8 cellular contexts compared by ENCODE assay signal in genomic region chr15:98651581-98652220, GRCh38. TPM values are rescaled to one million over a fixed set of nuclear protein-coding genes. Genes with fewer than 3 reads are reported as not detected.
A peak's percentile ranks its signal among the peaks of the same experiment; 100 is the strongest.
DNase-seq lines count a peak whose midpoint lies in the region; ATAC-seq and TF ChIP-seq lines count a peak whose summit lies in the region.

No MANE protein-coding gene starts in this region.

- DNase-seq in HCEC 1CT: peak; percentile 39
- no peak for DNase-seq in activated B cell treated with CpG ODN at 0.5 μM for 24 hours
- peak in 1 of 2 donors; percentile 53 for DNase-seq in foreskin keratinocyte
- DNase-seq in DMS79 (lab: John Stamatoyannopoulos, UW): no peak
- no peak for DNase-seq in HuH-7.5 (ENCODE audit: low spot score)
- DNase-seq in stimulated activated CD8-positive, alpha-beta memory T cell treated with anti-CD3 and anti-CD28 coated beads, Interleukin-4, amount 100 ng/mL, for 48 hours: no peak

- intact Hi-C loops in activated B cell treated with CpG ODN at 0.5 μM for 24 hours (cut with micrococcal nuclease): loop anchor here (5.0 kb wide), 1 partner anchor 126 kb away; no protein-coding TSS in a partner anchor

- H3K36me3 ChIP-seq in skeletal muscle tissue (ENCODE audit: control insufficient read depth in 3 of 3, insufficient read depth in 3 of 3, low read length in 3 of 3): no peaks in the 10 kb centered on the region

- H3K27ac ChIP-seq in foreskin keratinocyte (peak overlapping the region; percentile 88), skeletal muscle tissue (ENCODE audit: low read depth, low read length) (peak overlapping the region; percentile 55)

- peaks cover 33% of the 10 kb centered on the region for H3K27me3 Mint-ChIP-seq in activated B cell treated with CpG ODN at 0.5 μM for 24 hours

- peak overlapping the region; percentile 36 to 82 (median 59) for H3K4me3 ChIP-seq in skeletal muscle tissue (ENCODE audit: low read length in 3 of 3)

- H3K4me1 Mint-ChIP-seq in activated B cell treated with CpG ODN at 0.5 μM for 24 hours: peaks cover 25% of the 10 kb centered on the region

- H3K9me3 ChIP-seq in skeletal muscle tissue (ENCODE audit: control insufficient read depth in 3 of 3, low read length in 3 of 3): no peaks in the 10 kb centered on the region

- no peaks in the 10 kb centered on the region for H3K9me3 Mint-ChIP-seq in activated B cell treated with CpG ODN at 0.5 μM for 24 hours

- H3K4me3 Mint-ChIP-seq in activated B cell treated with CpG ODN at 0.5 μM for 24 hours: peak overlapping the region; percentile 85

- H3K27me3 ChIP-seq in foreskin keratinocyte (no peaks in the 10 kb centered on the region), skeletal muscle tissue (ENCODE audit: control insufficient read depth in 3 of 3, insufficient read depth in 3 of 3, low read length in 3 of 3) (peaks cover 2 to 16% (median 6%) of the 10 kb centered on the region in 3 donors)

- POLR2A ChIA-PET in activated B cell treated with CpG ODN at 0.5 μM for 24 hours (lab: Charles Lee): no interaction called here

- peaks cover 3% of the 10 kb centered on the region for H3K36me3 Mint-ChIP-seq in activated B cell treated with CpG ODN at 0.5 μM for 24 hours (ENCODE audit: low read depth)

- peaks cover 32% of the 10 kb centered on the region for H3K4me1 ChIP-seq in foreskin keratinocyte
- H3K4me1 ChIP-seq in skeletal muscle tissue (ENCODE audit: control insufficient read depth in 3 of 3, insufficient read depth in 3 of 3, low read length in 3 of 3): peaks cover 7 to 16% (median 10%) of the 10 kb centered on the region in 3 donors

- CTCF ChIA-PET in activated B cell treated with CpG ODN at 0.5 μM for 24 hours (lab: Charles Lee): interaction anchor here (1.8 kb wide), 1 partner anchor 132 kb away, joined by 6 read pairs; no protein-coding TSS in a partner anchor

- no peak for TF ChIP-seq CTCF in activated B cell treated with CpG ODN at 0.5 μM for 24 hours (IDR thresholded peaks at IDR 0.05)
- TF ChIP-seq CTCF in foreskin keratinocyte (conservative IDR thresholded peaks at IDR 0.05): no peak

- peak overlapping the region; percentile 43 to 81 (median 66) for H3K9ac ChIP-seq in skeletal muscle tissue (ENCODE audit: low read depth in 1 of 3, low read length in 3 of 3)

- ATAC-seq in activated B cell treated with CpG ODN at 0.5 μM for 24 hours (ENCODE audit: low read depth): no peak
- ATAC-seq in foreskin keratinocyte: peak; percentile 1
- ATAC-seq in GM21515 (IDR thresholded peaks at IDR 0.05; ENCODE audit: unreplicated experiment): no peak

- peak overlapping the region; percentile 83 for H3K27ac Mint-ChIP-seq in activated B cell treated with CpG ODN at 0.5 μM for 24 hours

RNA-seq across cellular contexts. Expression of gene IGF1R, which starts 3.4 kb away (rescaled TPM):
- 5.9 and 6.7 TPM in 2 replicates for total RNA-seq in activated B cell treated with CpG ODN at 0.5 μM for 24 hours
- total RNA-seq in foreskin keratinocyte: 30.1 and 38.4 TPM in 2 replicates
- 4.8 and 5.0 TPM in 2 replicates for polyA plus RNA-seq in foreskin keratinocyte
- total RNA-seq in skeletal muscle tissue: 25.6 TPM
